1 cellular context compared by ENCODE assay signal in the genomic region with DNA sequence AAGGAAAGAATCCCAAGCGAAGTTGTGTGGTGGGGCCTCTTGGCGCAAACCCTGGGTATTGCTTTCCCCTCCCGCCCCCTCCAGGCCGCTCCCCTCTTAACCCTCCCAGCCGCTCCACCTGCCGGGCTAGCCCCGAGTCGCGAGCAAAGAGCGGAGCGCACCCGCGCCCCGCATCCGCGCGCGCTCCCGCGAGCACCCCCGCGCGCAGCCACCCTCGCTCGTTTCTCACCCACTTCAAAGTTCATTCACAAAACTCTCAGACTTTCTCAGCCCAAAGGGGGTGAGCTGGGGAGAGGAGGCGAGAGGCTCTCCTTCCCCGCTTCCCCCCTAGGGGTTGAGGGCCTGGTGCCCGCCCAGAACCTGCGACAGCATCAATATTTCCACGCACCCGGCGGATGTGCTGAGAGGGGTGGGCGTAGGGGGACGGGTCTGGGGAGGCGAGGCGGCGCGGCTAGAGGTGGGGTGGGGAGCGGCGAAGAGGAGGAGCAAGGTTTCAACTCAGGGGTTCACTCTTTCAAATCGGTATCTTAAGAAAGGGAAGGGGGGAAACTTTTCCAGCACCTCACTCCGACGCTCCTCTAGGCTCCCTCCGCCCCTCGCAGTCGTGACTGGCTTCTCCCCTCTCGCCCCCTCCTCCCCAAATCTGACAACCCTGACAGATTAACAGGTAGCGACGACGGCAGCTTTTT.
TF ChIP-seq lines count a peak whose summit lies in the region.

No MANE protein-coding gene starts in this region.

TF ChIP-seq in GM23338, 12 proteins besides CTCF, POLR2A, EP300 and RAD21 (continued from another document):
- TF ChIP-seq ZNF462 (CRISPR knock-in tag; IDR thresholded peaks at IDR 0.05) (no peak), EZH2phosphoT487 (IDR thresholded peaks at IDR 0.05; ENCODE audit: unreplicated experiment) (no peak), JUNB (IDR thresholded peaks at IDR 0.05; ENCODE audit: unreplicated experiment) (no peak), NANOG (IDR thresholded peaks at IDR 0.05; ENCODE audit: borderline replicate concordance) (no peak), STAT1 (IDR thresholded peaks at IDR 0.05; ENCODE audit: unreplicated experiment) (no peak), ZNF331 (CRISPR knock-in tag; IDR thresholded peaks at IDR 0.05; ENCODE audit: low read depth) (no peak), EZH2 (IDR thresholded peaks at IDR 0.05; ENCODE audit: low read depth, unreplicated experiment) (no peak)
